Comparison of ENCODE assay signal across 9 cellular contexts in genomic region chr5:150700600-150701377, GRCh38. TPM values are rescaled to one million over a fixed set of nuclear protein-coding genes. Genes with fewer than 3 reads are reported as not detected.
DNase-seq lines count a peak whose midpoint lies in the region; ATAC-seq and TF ChIP-seq lines count a peak whose summit lies in the region.
"Had no signal": no experiment of that assay in that cellular context is flagged by ENCODE, and none has a peak within 500 bp of the region (broad histone marks: within the 10 kb centered on the region; RNA-seq: fewer than 3 reads in every experiment).

TSS of gene RBM22 (minus strand) at chr5:150701062. CDS start at chr5:150700985, 77 bp downstream.

- POLR2A ChIA-PET in AG04450 (lab: Yijun Ruan, JAX): interaction anchor here (0.6 to 1.9 kb wide), 9 partner anchors 8 to 251 kb away, joined by 3 to 7 read pairs (median 4); partner anchors contain the start of genes DCTN4 and SYNPO

- CTCF ChIA-PET in AG04450 (lab: Charles Lee): interaction anchor here (1.0 to 3.6 kb wide), 17 partner anchors 8 to 464 kb away, joined by 3 to 40 read pairs (median 4); partner anchors contain the start of genes IRGM, SMIM3 and SYNPO

- peak; percentile 97 for ATAC-seq in GM18868 (IDR thresholded peaks at IDR 0.05; ENCODE audit: unreplicated experiment)
- peak; percentile 96 for ATAC-seq in HG03108 (IDR thresholded peaks at IDR 0.05; ENCODE audit: unreplicated experiment)

- peaks cover 0 to 2% (median 0%) of the 10 kb centered on the region in 3 donors for H3K27me3 Mint-ChIP-seq in immature natural killer cell (ENCODE audit: low read depth in 3 of 3)
- H3K27me3 Mint-ChIP-seq: activated naive CD8-positive, alpha-beta T cell had no signal

- H3K36me3 ChIP-seq in WERI-Rb-1 (peaks cover 39% of the 10 kb centered on the region), spleen (peaks cover 0 to 36% (median 32%) of the 10 kb centered on the region in 6 donors)

- H3K4me3 ChIP-seq in AG04450 (ENCODE audit: low read depth, low read length): peak within 1 kb of the TSS; percentile 95
- H3K4me3 ChIP-seq in WERI-Rb-1 (ENCODE audit: low read depth, low read length): peak within 1 kb of the TSS; percentile 100
- peak within 1 kb of the TSS; percentile 97 to 99 for H3K4me3 ChIP-seq in cardiac fibroblast (replicated peaks in 1 of 2; ENCODE audit: low read depth in 2 of 2, low read length in 2 of 2)
- H3K4me3 ChIP-seq in spleen: peak within 1 kb of the TSS; percentile 77 to 98 (median 94)

- peaks cover 12 to 36% (median 21%) of the 10 kb centered on the region in 6 donors for H3K4me1 ChIP-seq in spleen

- TF ChIP-seq POLR2A in spleen (IDR thresholded peaks at IDR 0.05): peak; percentile 31 to 78 (median 75)

- WGBS in spleen, 5 donors: 0 to 1% (median 1%) methylated on average over 47 to 59 of the region's 59 CpGs

- intact Hi-C loops in spleen (cut with DNase I; ENCODE audit: low total_unique reads): no loop called here

- H3K27ac ChIP-seq in AG04450 (ENCODE audit: low read depth, low read length): peak within 1 kb of the TSS; percentile 91
- H3K27ac ChIP-seq in WERI-Rb-1: peak within 1 kb of the TSS; percentile 97
- peak within 1 kb of the TSS; percentile 95 to 100 (median 99) for H3K27ac ChIP-seq in spleen

- no peak within 1 kb of the TSS for H3K27ac Mint-ChIP-seq in immature natural killer cell

- H3K27me3 ChIP-seq in AG04450 (ENCODE audit: control insufficient read depth, insufficient read depth, low read length): no peaks in the 10 kb centered on the region
- no peaks in the 10 kb centered on the region for H3K27me3 ChIP-seq in WERI-Rb-1 (ENCODE audit: insufficient read depth, low read depth, severe bottlenecking)
- no peaks in the 10 kb centered on the region for H3K27me3 ChIP-seq in spleen (replicated peaks in 1 of 7)

- DNase-seq in AG04450 (ENCODE audit: low read depth, low spot score): peak; percentile 58
- DNase-seq in NCI-H2196 treated with DMSO at 0.1 percent for 48 hours (lab: John Stamatoyannopoulos, UW; ENCODE audit: unreplicated experiment): peak; percentile 84
- peak; percentile 93 for DNase-seq in WERI-Rb-1
- DNase-seq in cardiac fibroblast (ENCODE audit: low read depth in 2 of 2): peak; percentile 89 to 91
- DNase-seq in immature natural killer cell: peak; percentile 86 to 88 (median 88)
- peak; percentile 97 for DNase-seq in spleen

- no peaks in the 10 kb centered on the region for H3K9me3 ChIP-seq in AG04450 (ENCODE audit: control insufficient read depth, insufficient read depth, low read length)
- H3K9me3 ChIP-seq in WERI-Rb-1 (ENCODE audit: severe bottlenecking): no peaks in the 10 kb centered on the region
- no peaks in the 10 kb centered on the region for H3K9me3 ChIP-seq in spleen

- H3K9me3 Mint-ChIP-seq in immature natural killer cell: no peaks in the 10 kb centered on the region

- H3K36me3 Mint-ChIP-seq in immature natural killer cell: peaks cover 4 to 12% (median 11%) of the 10 kb centered on the region in 3 donors

- H3K4me1 Mint-ChIP-seq in immature natural killer cell: peaks cover 0 to 4% of the 10 kb centered on the region in 2 donors

- TF ChIP-seq CTCF in AG04450 (IDR thresholded peaks at IDR 0.05; ENCODE audit: low read depth, low read length) (peak; percentile 63), WERI-Rb-1 (IDR thresholded peaks at IDR 0.05; ENCODE audit: low read depth, low read length) (peak; percentile 59), cardiac fibroblast (IDR thresholded peaks at IDR 0.05; ENCODE audit: low read depth, low read length) (peak; percentile 59), spleen (IDR thresholded peaks at IDR 0.05 in 8 of 11, conservative IDR thresholded peaks at IDR 0.05 in 3 of 11) (peak; percentile 8 to 81 (median 61))

- no peak within 1 kb of the TSS for H3K4me3 Mint-ChIP-seq in immature natural killer cell

RNA-seq across cellular contexts. Expression of gene RBM22, which starts in this region (rescaled TPM):
- polyA plus RNA-seq in AG04450 (2011; rRNA removed) (42.4 and 49.5 TPM in 2 replicates), immature natural killer cell (10 to 100 TPM; 52.9 to 73.3 (median 62.9) TPM), spleen (10 to 100 TPM; 31.4 to 47.3 (median 45.3) TPM)
- 29.3 and 36.5 TPM in 2 replicates for polyA minus RNA-seq in AG04450 (2011; rRNA and poly(A)+ RNA removed)
- 10 to 100 TPM; 52.3 to 66.9 (median 59.6) TPM for total RNA-seq in spleen

Comparison
In these comparisons a context has a peak if more than half of its experiments do, and no peak if none do; other contexts are left out.
1. Peak in every context shown above with its lines: DNase-seq, ATAC-seq, H3K4me3 ChIP-seq and H3K27ac ChIP-seq.